ENCODE assay signal across 25 cellular contexts in the genomic region with DNA sequence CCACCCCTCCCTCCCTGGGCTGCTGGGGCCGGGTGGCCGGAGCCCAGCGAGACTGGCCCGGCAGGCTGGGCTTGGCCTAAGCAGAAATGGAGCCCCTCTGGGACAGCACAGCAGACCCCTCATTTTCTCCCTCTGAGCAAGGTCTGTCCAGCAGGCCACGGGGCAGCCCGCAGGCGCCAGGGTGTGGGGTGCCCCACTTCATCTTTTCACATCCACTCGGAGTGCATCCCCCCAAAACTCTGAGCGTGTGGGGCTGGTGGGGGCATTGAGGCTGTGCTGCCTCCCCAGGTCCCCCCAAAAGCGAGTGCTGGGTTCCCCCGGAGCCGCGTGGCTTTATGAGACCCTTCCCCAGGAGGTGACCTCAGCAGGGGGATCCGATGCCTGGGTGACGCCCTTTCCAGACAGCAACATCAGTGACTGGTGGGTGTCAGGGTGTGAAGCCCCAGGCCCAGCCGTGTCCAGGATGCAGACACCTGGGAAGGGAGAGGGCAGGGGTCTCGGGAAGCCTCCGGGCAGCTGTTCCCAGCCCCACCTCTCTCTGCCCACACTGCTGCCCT. TPM values are rescaled to one million over a fixed set of nuclear protein-coding genes. Genes with fewer than 3 reads are reported as not detected.
DNase-seq lines count a peak whose midpoint lies in the region; ATAC-seq and TF ChIP-seq lines count a peak whose summit lies in the region.
"Had no signal": no experiment of that assay in that cellular context is flagged by ENCODE, and none has a peak within 500 bp of the region (broad histone marks: within the 10 kb centered on the region; RNA-seq: fewer than 3 reads in every experiment).

No MANE protein-coding gene starts in this region.

- H3K27me3 Mint-ChIP-seq in natural killer cell (ENCODE audit: low read depth in 2 of 2) = no peaks in the 10 kb centered on the region
- H3K27me3 Mint-ChIP-seq in natural killer cell treated with Interleukin-12 subunit alpha and Interleukin-12 subunit beta and Interleukin-15 and Interleukin-18, amount 100 ng/mL, for 72 hours = peaks cover 0 to 8% of the 10 kb centered on the region in 2 donors
- peaks cover 1% of the 10 kb centered on the region for H3K27me3 Mint-ChIP-seq in endodermal cell (ENCODE audit: insufficient read depth)
- no peaks in the 10 kb centered on the region for H3K27me3 Mint-ChIP-seq in osteocyte (ENCODE audit: unreplicated experiment)
- H3K27me3 Mint-ChIP-seq in activated CD8-positive, alpha-beta T cell treated with anti-CD3 and anti-CD28 coated beads, Interleukin-2, amount 10 ng/mL, durations not matched to agents 7 days and 5 days (ENCODE audit: low read depth) = no peaks in the 10 kb centered on the region

- no peaks in the 10 kb centered on the region for H3K9me3 ChIP-seq in endodermal cell (ENCODE audit: control insufficient read depth, low read length)
- H3K9me3 ChIP-seq: heart right ventricle, pancreas, Peyer's patch, uterus had no signal

- no peak overlapping the region for H3K4me3 ChIP-seq in endodermal cell (ENCODE audit: low read length)
- H3K4me3 ChIP-seq: heart right ventricle, lung, pancreas, Peyer's patch, uterus had no signal

- H3K4me1 ChIP-seq in endodermal cell (ENCODE audit: control insufficient read depth, insufficient read depth, low read length) = no peaks in the 10 kb centered on the region
- H3K4me1 ChIP-seq: heart right ventricle, pancreas, Peyer's patch, uterus had no signal

- H3K9me3 Mint-ChIP-seq in natural killer cell (no peaks in the 10 kb centered on the region), endodermal cell (no peaks in the 10 kb centered on the region), osteocyte (ENCODE audit: unreplicated experiment) (no peaks in the 10 kb centered on the region)
- no peaks in the 10 kb centered on the region for H3K9me3 Mint-ChIP-seq in natural killer cell treated with Interleukin-12 subunit alpha and Interleukin-12 subunit beta and Interleukin-15 and Interleukin-18, amount 100 ng/mL, for 72 hours
- no peaks in the 10 kb centered on the region for H3K9me3 Mint-ChIP-seq in activated CD8-positive, alpha-beta T cell treated with anti-CD3 and anti-CD28 coated beads, Interleukin-2, amount 10 ng/mL, durations not matched to agents 7 days and 5 days (ENCODE audit: insufficient read depth)
- H3K9me3 Mint-ChIP-seq: activated naive CD4-positive, alpha-beta T cell treated with anti-CD3 and anti-CD28 coated beads, Interleukin-2, amount 10 ng/mL, durations not matched to agents 7 days and 5 days had no signal

- DNase-seq in natural killer cell (peak; percentile 8), endodermal cell (peak; percentile 34), osteocyte (ENCODE audit: extremely low spot score, unreplicated experiment) (peak; percentile 80)
- DNase-seq in natural killer cell treated with Interleukin-12 subunit alpha and Interleukin-12 subunit beta and Interleukin-15 and Interleukin-18, amount 100 ng/mL, for 72 hours (ENCODE audit: low spot score) = no peak
- DNase-seq in activated CD8-positive, alpha-beta T cell treated with anti-CD3 and anti-CD28 coated beads, Interleukin-2, amount 10 ng/mL, durations not matched to agents 7 days and 5 days = no peak
- DNase-seq: activated CD4-positive, alpha-beta T cell treated with anti-CD3 and anti-CD28 coated beads, Interleukin-2, amount 50 U/mL, for 4 hours; activated naive CD4-positive, alpha-beta T cell treated with anti-CD3 and anti-CD28 coated beads, Interleukin-2, amount 10 ng/mL, durations not matched to agents 7 days and 5 days; amygdala; dermis blood vessel endothelial cell; EL; HCEC 1CT; heart right ventricle; NCI-H1436 treated with DMSO at 0.1 percent for 48 hours; NCI-H524; NK-92 treated with Interleukin-12 subunit alpha and Interleukin-12 subunit beta, amount 100 ng/mL, for 24 hours; stimulated activated CD8-positive, alpha-beta memory T cell treated with anti-CD3 and anti-CD28 coated beads, Interleukin-4, amount 100 ng/mL, for 48 hours; T-helper 2 cell had no signal

- 91 to 92% methylated on average over 10 to 18 of the region's 18 CpGs for WGBS in endodermal cell (ENCODE audit: insufficient coverage in 1 of 2, insufficient read length in 1 of 2), 2 experiments

- no peak for ATAC-seq in natural killer cell
- no peak for ATAC-seq in natural killer cell treated with Interleukin-12 subunit alpha and Interleukin-12 subunit beta and Interleukin-15 and Interleukin-18, amount 100 ng/mL, for 72 hours
- ATAC-seq in GM21723 (IDR thresholded peaks at IDR 0.05; ENCODE audit: unreplicated experiment) = no peak
- no peak for ATAC-seq in GM19467 (IDR thresholded peaks at IDR 0.05; ENCODE audit: unreplicated experiment)
- no peak for ATAC-seq in activated CD8-positive, alpha-beta T cell treated with anti-CD3 and anti-CD28 coated beads, Interleukin-2, amount 10 ng/mL, durations not matched to agents 7 days and 5 days
- ATAC-seq: pancreas, sciatic nerve had no signal

- CTCF ChIA-PET in activated CD8-positive, alpha-beta T cell treated with anti-CD3 and anti-CD28 coated beads, Interleukin-2, amount 10 ng/mL, durations not matched to agents 7 days and 5 days (lab: Charles Lee) = no interaction called here

- H3K4me1 Mint-ChIP-seq in natural killer cell (no peaks in the 10 kb centered on the region), endodermal cell (no peaks in the 10 kb centered on the region), osteocyte (ENCODE audit: unreplicated experiment) (peaks cover 38% of the 10 kb centered on the region)
- no peaks in the 10 kb centered on the region for H3K4me1 Mint-ChIP-seq in natural killer cell treated with Interleukin-12 subunit alpha and Interleukin-12 subunit beta and Interleukin-15 and Interleukin-18, amount 100 ng/mL, for 72 hours (ENCODE audit: low read depth in 2 of 2)
- peaks cover 12% of the 10 kb centered on the region for H3K4me1 Mint-ChIP-seq in activated CD8-positive, alpha-beta T cell treated with anti-CD3 and anti-CD28 coated beads, Interleukin-2, amount 10 ng/mL, durations not matched to agents 7 days and 5 days (ENCODE audit: low read depth)

- H3K36me3 Mint-ChIP-seq in natural killer cell = no peaks in the 10 kb centered on the region
- H3K36me3 Mint-ChIP-seq in natural killer cell treated with Interleukin-12 subunit alpha and Interleukin-12 subunit beta and Interleukin-15 and Interleukin-18, amount 100 ng/mL, for 72 hours = no peaks in the 10 kb centered on the region
- H3K36me3 Mint-ChIP-seq in endodermal cell (ENCODE audit: low read depth) = no peaks in the 10 kb centered on the region
- no peaks in the 10 kb centered on the region for H3K36me3 Mint-ChIP-seq in osteocyte (ENCODE audit: unreplicated experiment)
- H3K36me3 Mint-ChIP-seq in activated CD8-positive, alpha-beta T cell treated with anti-CD3 and anti-CD28 coated beads, Interleukin-2, amount 10 ng/mL, durations not matched to agents 7 days and 5 days (ENCODE audit: low read depth) = no peaks in the 10 kb centered on the region
- H3K36me3 Mint-ChIP-seq: activated naive CD4-positive, alpha-beta T cell treated with anti-CD3 and anti-CD28 coated beads, Interleukin-2, amount 10 ng/mL, durations not matched to agents 7 days and 5 days had no signal

- intact Hi-C loops in natural killer cell (cut with micrococcal nuclease) = no loop called here

- TF ChIP-seq CTCF in natural killer cell (IDR thresholded peaks at IDR 0.05) (no peak), endodermal cell (conservative IDR thresholded peaks at IDR 0.05) (no peak), osteocyte (IDR thresholded peaks at IDR 0.05) (no peak)

- POLR2A ChIA-PET in activated CD8-positive, alpha-beta T cell treated with anti-CD3 and anti-CD28 coated beads, Interleukin-2, amount 10 ng/mL, durations not matched to agents 7 days and 5 days (lab: Charles Lee) = no interaction called here

- no peak overlapping the region for H3K27ac Mint-ChIP-seq in natural killer cell
- no peak overlapping the region for H3K27ac Mint-ChIP-seq in natural killer cell treated with Interleukin-12 subunit alpha and Interleukin-12 subunit beta and Interleukin-15 and Interleukin-18, amount 100 ng/mL, for 72 hours
- no peak overlapping the region for H3K27ac Mint-ChIP-seq in endodermal cell
- H3K27ac Mint-ChIP-seq in osteocyte (ENCODE audit: unreplicated experiment) = no peak overlapping the region
- no peak overlapping the region for H3K27ac Mint-ChIP-seq in activated CD8-positive, alpha-beta T cell treated with anti-CD3 and anti-CD28 coated beads, Interleukin-2, amount 10 ng/mL, durations not matched to agents 7 days and 5 days
- H3K27ac Mint-ChIP-seq: activated naive CD4-positive, alpha-beta T cell treated with anti-CD3 and anti-CD28 coated beads, Interleukin-2, amount 10 ng/mL, durations not matched to agents 7 days and 5 days had no signal

- H3K27ac ChIP-seq in endodermal cell (ENCODE audit: low read depth, low read length) = no peak overlapping the region
- H3K27ac ChIP-seq: KMS-11, pancreas, uterus had no signal

- H3K9ac ChIP-seq in endodermal cell (ENCODE audit: extremely low read depth, low read length, poor library complexity, severe bottlenecking) = no peak overlapping the region
- H3K9ac ChIP-seq: KMS-11 had no signal

- H3K4me3 Mint-ChIP-seq in natural killer cell (no peak overlapping the region), endodermal cell (no peak overlapping the region), osteocyte (ENCODE audit: unreplicated experiment) (no peak overlapping the region)
- no peak overlapping the region for H3K4me3 Mint-ChIP-seq in natural killer cell treated with Interleukin-12 subunit alpha and Interleukin-12 subunit beta and Interleukin-15 and Interleukin-18, amount 100 ng/mL, for 72 hours
- no peak overlapping the region for H3K4me3 Mint-ChIP-seq in activated CD8-positive, alpha-beta T cell treated with anti-CD3 and anti-CD28 coated beads, Interleukin-2, amount 10 ng/mL, durations not matched to agents 7 days and 5 days
- H3K4me3 Mint-ChIP-seq: activated naive CD4-positive, alpha-beta T cell treated with anti-CD3 and anti-CD28 coated beads, Interleukin-2, amount 10 ng/mL, durations not matched to agents 7 days and 5 days had no signal

- H3K27me3 ChIP-seq in endodermal cell (ENCODE audit: control insufficient read depth, insufficient read depth, low read length, poor library complexity, severe bottlenecking) = no peaks in the 10 kb centered on the region
- H3K27me3 ChIP-seq: pancreas, Peyer's patch, uterus had no signal

- H3K36me3 ChIP-seq in endodermal cell (ENCODE audit: control insufficient read depth, insufficient read depth, low read length) = no peaks in the 10 kb centered on the region
- H3K36me3 ChIP-seq: heart right ventricle, pancreas, Peyer's patch, uterus had no signal

RNA-seq across cellular contexts. Expression of gene GPC1, which starts 36.7 kb away (rescaled TPM):
- total RNA-seq in natural killer cell (1 to 10 TPM in 1 of 3 donors, under 1 TPM in 2; 0.79 to 1.4 (median 0.94) TPM), endodermal cell (10 to 100 TPM; 37.8 to 69.7 TPM), osteocyte (148 and 149 TPM in 2 replicates)
- 1 to 10 TPM; 1.2 to 1.8 TPM for total RNA-seq in natural killer cell treated with Interleukin-12 subunit alpha and Interleukin-12 subunit beta and Interleukin-15 and Interleukin-18, amount 100 ng/mL, for 72 hours
- 55.9 TPM for polyA plus RNA-seq in endodermal cell (2013, experiment 1 of 2)
- polyA plus RNA-seq in endodermal cell (2013, experiment 2 of 2) = 56.9 TPM
- total RNA-seq in activated CD8-positive, alpha-beta T cell treated with anti-CD3 and anti-CD28 coated beads, Interleukin-2, amount 10 ng/mL, durations not matched to agents 7 days and 5 days = 1 to 10 TPM; 4.4 to 5.7 TPM

Comparison
In these comparisons a context has a peak if more than half of its experiments do, and no peak if none do; other contexts are left out.
1. DNase-seq: peak in natural killer cell (single experiment), endodermal cell (single experiment) and osteocyte (single experiment); none in natural killer cell treated with Interleukin-12 subunit alpha and Interleukin-12 subunit beta and Interleukin-15 and Interleukin-18, amount 100 ng/mL, for 72 hours (single experiment) and activated CD8-positive, alpha-beta T cell treated with anti-CD3 and anti-CD28 coated beads, Interleukin-2, amount 10 ng/mL, durations not matched to agents 7 days and 5 days (single experiment).
2. RNA of gene GPC1, which starts 36.7 kb away (total RNA-seq): 148 to 149 TPM in osteocyte and 37.8 to 69.7 TPM in endodermal cell; 4.4 to 5.7 TPM in activated CD8-positive, alpha-beta T cell treated with anti-CD3 and anti-CD28 coated beads, Interleukin-2, amount 10 ng/mL, durations not matched to agents 7 days and 5 days, 1.2 to 1.8 TPM in natural killer cell treated with Interleukin-12 subunit alpha and Interleukin-12 subunit beta and Interleukin-15 and Interleukin-18, amount 100 ng/mL, for 72 hours and 0.79 to 1.4 TPM in natural killer cell; every median in the first group is over 4 times any median in the second.